Comparison of ENCODE assay signal across 26 cellular contexts in the genomic region with DNA sequence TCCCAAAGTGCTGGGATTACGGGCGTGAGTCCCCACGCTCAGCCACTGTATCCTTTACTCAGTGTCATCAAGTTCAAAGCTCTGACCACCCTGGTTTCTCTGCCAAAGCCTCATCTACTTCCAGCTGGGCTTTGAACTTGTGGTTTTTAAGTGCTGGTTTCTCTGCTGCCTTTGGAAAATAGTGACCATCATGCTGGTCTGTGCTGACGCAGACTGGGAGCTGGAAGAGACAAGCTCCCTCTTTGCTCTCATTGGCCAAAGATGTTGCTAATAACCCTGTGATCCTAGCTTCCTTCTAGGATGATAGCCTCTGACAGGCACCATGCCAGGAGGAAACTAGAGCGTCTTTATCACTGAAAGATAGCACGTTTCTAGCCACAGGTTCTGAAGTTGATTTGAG.
"Had no signal": no experiment of that assay in that cellular context is flagged by ENCODE, and none has a peak within 500 bp of the region (broad histone marks: within the 10 kb centered on the region; RNA-seq: fewer than 3 reads in every experiment).

No MANE protein-coding gene starts in this region.

- H3K9ac ChIP-seq: SK-N-SH had no signal

- H3K4me3 ChIP-seq: cardiac muscle cell, MG63 had no signal

- ATAC-seq: activated CD4-positive, CD25-positive, alpha-beta regulatory T cell treated with anti-CD3 and anti-CD28 coated beads, Interleukin-2, amount 50 U/mL, for 24 hours; activated CD8-positive, alpha-beta memory T cell treated with anti-CD3 and anti-CD28 coated beads, Interleukin-2, amount 10 ng/mL, durations not matched to agents 7 days and 5 days; activated CD8-positive, alpha-beta T cell treated with anti-CD3 and anti-CD28 coated beads, Interleukin-2, amount 10 ng/mL, durations not matched to agents 7 days and 5 days; activated naive CD4-positive, alpha-beta T cell treated with anti-CD3 and anti-CD28 coated beads, Interleukin-2, amount 50 U/mL, for 72 hours; activated naive CD8-positive, alpha-beta T cell treated with anti-CD3 and anti-CD28 coated beads, Interleukin-2, amount 50 U/mL, for 24 hours had no signal

- H3K27ac ChIP-seq: brain microvascular endothelial cell, cardiac muscle cell had no signal

- H3K27me3 ChIP-seq: brain microvascular endothelial cell, cardiac muscle cell, MG63 had no signal

- H3K4me2 ChIP-seq: SK-N-SH had no signal

- H3K36me3 ChIP-seq: brain microvascular endothelial cell, cardiac muscle cell had no signal

- DNase-seq: activated CD4-positive, alpha-beta T cell treated with anti-CD3 and anti-CD28 coated beads for 4 hours; activated CD4-positive, alpha-beta T cell treated with anti-CD3 and anti-CD28 coated beads, Interleukin-2, amount 50 U/mL, for 4 hours; activated CD8-positive, alpha-beta memory T cell treated with anti-CD3 and anti-CD28 coated beads, Interleukin-2, amount 10 ng/mL, durations not matched to agents 7 days and 5 days; activated CD8-positive, alpha-beta T cell treated with anti-CD3 and anti-CD28 coated beads, Interleukin-2, amount 10 ng/mL, durations not matched to agents 7 days and 5 days; activated effector memory CD4-positive, alpha-beta T cell treated with Interleukin-2 at 50 U/mL for 16 hours; activated naive CD4-positive, alpha-beta T cell; activated naive CD8-positive, alpha-beta T cell treated with anti-CD3 and anti-CD28 coated beads, Interleukin-2, amount 50 U/mL, for 24 hours; activated T-cell treated with anti-CD3 and anti-CD28 coated beads, Interleukin-2, amount 50 U/mL, for 24 hours; amygdala; brain microvascular endothelial cell; MV-4-11; NCI-H1092 treated with DMSO at 0.1 percent for 48 hours; NCI-H1417 treated with DMSO at 0.1 percent for 48 hours; NCI-H1694; NCI-H2029; NCI-H2107; NCI-H2171 treated with DMSO at 0.1 percent for 48 hours; NCI-H510A; NCI-H526 treated with DMSO at 0.1 percent for 48 hours; NCI-H82; RPMI8226; SK-N-SH had no signal
